In the genomic region with DNA sequence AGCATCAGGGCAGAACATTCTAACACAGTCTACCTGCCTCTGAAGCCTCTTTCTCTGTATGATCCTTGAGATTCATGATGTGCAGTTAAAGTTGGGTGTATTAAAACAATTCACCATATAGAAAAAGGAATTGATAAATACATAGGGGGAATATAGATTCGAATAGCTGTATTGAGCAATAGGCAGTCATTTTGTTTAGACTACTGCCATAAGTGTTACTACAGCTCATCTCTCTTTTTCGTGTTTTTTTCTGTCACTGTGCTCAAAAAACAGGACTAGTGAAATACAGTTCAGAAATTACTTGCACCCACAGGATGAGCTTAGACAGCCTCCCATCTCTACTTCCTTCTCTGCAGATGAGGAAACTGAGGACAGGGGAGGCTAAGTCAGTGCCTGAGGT, we compare ENCODE assay signal across 13 cellular contexts.
DNase-seq lines count a peak whose midpoint lies in the region; TF ChIP-seq lines count a peak whose summit lies in the region.
"Had no signal": no experiment of that assay in that cellular context is flagged by ENCODE, and none has a peak within 500 bp of the region (broad histone marks: within the 10 kb centered on the region; RNA-seq: fewer than 3 reads in every experiment).

No MANE protein-coding gene starts in this region.

- H3K4me1 Mint-ChIP-seq in H9, result peaks cover 19 to 23% of the 10 kb centered on the region in 2 experiments
- H3K4me1 Mint-ChIP-seq in mesothelial cell of epicardium, result peaks cover 54% of the 10 kb centered on the region
- peaks cover 5% of the 10 kb centered on the region for H3K4me1 Mint-ChIP-seq in neural progenitor cell
- H3K4me1 Mint-ChIP-seq: CD4-positive, CD25-positive, alpha-beta regulatory T cell had no signal

- no peak overlapping the region for H3K23ac ChIP-seq in H9 (ENCODE audit: insufficient read length, low read depth, low read length)

- H3K9me3 Mint-ChIP-seq in H9, result no peaks in the 10 kb centered on the region
- no peaks in the 10 kb centered on the region for H3K9me3 Mint-ChIP-seq in mesothelial cell of epicardium
- no peaks in the 10 kb centered on the region for H3K9me3 Mint-ChIP-seq in neural progenitor cell

- H3K27ac Mint-ChIP-seq in H9, result no peak overlapping the region; a peak in 1 of 7 replicates
- H3K27ac Mint-ChIP-seq in mesothelial cell of epicardium, result peak overlapping the region; percentile 96
- no peak overlapping the region for H3K27ac Mint-ChIP-seq in neural progenitor cell
- H3K27ac Mint-ChIP-seq: CD4-positive, CD25-positive, alpha-beta regulatory T cell had no signal

- H3K14ac ChIP-seq in H9 (ENCODE audit: insufficient read depth, low read length), result no peak overlapping the region

- no peaks in the 10 kb centered on the region for H3F3A ChIP-seq in PC-9 (ENCODE audit: insufficient read depth, low read depth)
- H3F3A ChIP-seq in neural progenitor cell (ENCODE audit: low read depth), result no peaks in the 10 kb centered on the region

- no peaks in the 10 kb centered on the region for H3K27me3 ChIP-seq in ACC112 (ENCODE audit: insufficient read depth, low read length)
- no peaks in the 10 kb centered on the region for H3K27me3 ChIP-seq in H9 (ENCODE audit: insufficient read depth, low read length)
- no peaks in the 10 kb centered on the region for H3K27me3 ChIP-seq in PC-9 (ENCODE audit: insufficient read depth, low read depth)
- H3K27me3 ChIP-seq in brain microvascular endothelial cell (replicated peaks), result no peaks in the 10 kb centered on the region
- H3K27me3 ChIP-seq in neural progenitor cell, result no peaks in the 10 kb centered on the region
- H3K27me3 ChIP-seq: BLaER1 treated with 17β-estradiol and CSF1 and Interleukin-3, amounts not matched to agents 10 nM and 100 nM had no signal

- H3K9ac ChIP-seq in H9 (ENCODE audit: extremely low read depth, insufficient read length, low read length) (no peak overlapping the region), neural progenitor cell (no peak overlapping the region)
- H3K9ac ChIP-seq: BLaER1 treated with 17β-estradiol and CSF1 and Interleukin-3, amounts not matched to agents 10 nM and 100 nM; KMS-11 had no signal

- no CpG with 5 or more reads among the region's 2 CpGs for WGBS in H9 (ENCODE audit: extremely low coverage, insufficient read length, low lambda C conversion rate)

- no peak overlapping the region for H2BK12ac ChIP-seq in H9 (ENCODE audit: insufficient read length, low read depth, low read length)

- in situ Hi-C loops in brain microvascular endothelial cell (cut with HindIII; ENCODE audit: low pct_ligation_motif_present, low sequenced_read_pairs), result loop anchor here (25.0 kb wide), 1 partner anchor 155 kb away; no protein-coding TSS in a partner anchor

- no TSS peak for BruUV-seq in PC-9 (replicated peaks; lab: Mats Ljungman, UMichigan)

- H3K4me2 ChIP-seq in H9 (ENCODE audit: insufficient read depth, insufficient read length, low read length), result no peak overlapping the region
- H3K4me2 ChIP-seq in PC-9, result peak overlapping the region; percentile 38
- no peak overlapping the region for H3K4me2 ChIP-seq in neural progenitor cell
- H3K4me2 ChIP-seq: BLaER1 treated with 17β-estradiol and CSF1 and Interleukin-3, amounts not matched to agents 10 nM and 100 nM; KMS-11 had no signal

- H3K36me3 Mint-ChIP-seq in H9 (ENCODE audit: insufficient read depth in 1 of 3, low read depth in 3 of 3) (no peaks in the 10 kb centered on the region), mesothelial cell of epicardium (no peaks in the 10 kb centered on the region), neural progenitor cell (no peaks in the 10 kb centered on the region)
- H3K36me3 Mint-ChIP-seq: CD4-positive, CD25-positive, alpha-beta regulatory T cell had no signal

- CTCF ChIA-PET in PC-9 (lab: Charles Lee), result no interaction called here

- no peak overlapping the region for H2BK15ac ChIP-seq in H9 (ENCODE audit: low read depth, low read length)

- H3T11ph ChIP-seq in H9 (ENCODE audit: low read length), result no peak overlapping the region

- H3K4me1 ChIP-seq in ACC112 (ENCODE audit: control insufficient read depth, insufficient read depth, low read length, unreplicated experiment) (peaks cover 6% of the 10 kb centered on the region), H9 (ENCODE audit: insufficient read depth, low read length) (peaks cover 2% of the 10 kb centered on the region; the same call in 1 of the 2 replicates), PC-9 (replicated peaks; ENCODE audit: insufficient read depth) (peaks cover 13% of the 10 kb centered on the region), neural progenitor cell (peaks cover 6% of the 10 kb centered on the region)

- H2BK5ac ChIP-seq in H9 (ENCODE audit: insufficient read length, low read length), result no peak overlapping the region

- intact Hi-C loops in PC-9 (cut with micrococcal nuclease; ENCODE audit: unreplicated experiment), result loop anchor here (2.0 kb wide), 1 partner anchor 14 kb away; no protein-coding TSS in a partner anchor

- no peak overlapping the region for H3K4ac ChIP-seq in H9 (ENCODE audit: low read depth, low read length)

- no peaks in the 10 kb centered on the region for H3K36me3 ChIP-seq in ACC112 (ENCODE audit: insufficient read depth, low read length)
- no peaks in the 10 kb centered on the region for H3K36me3 ChIP-seq in PC-9 (ENCODE audit: low read depth)
- no peaks in the 10 kb centered on the region for H3K36me3 ChIP-seq in brain microvascular endothelial cell (replicated peaks)
- no peaks in the 10 kb centered on the region for H3K36me3 ChIP-seq in neural progenitor cell
- H3K36me3 ChIP-seq: BLaER1 treated with 17β-estradiol and CSF1 and Interleukin-3, amounts not matched to agents 10 nM and 100 nM had no signal

- no peak overlapping the region for H2BK20ac ChIP-seq in H9 (ENCODE audit: low read depth, low read length, poor library complexity, severe bottlenecking)

- H3K23me2 ChIP-seq in H9 (ENCODE audit: insufficient read length, low read depth, low read length, poor library complexity, severe bottlenecking), result no peaks in the 10 kb centered on the region

- H3K27me3 Mint-ChIP-seq in H9 (ENCODE audit: low read depth), result no peaks in the 10 kb centered on the region
- no peaks in the 10 kb centered on the region for H3K27me3 Mint-ChIP-seq in mesothelial cell of epicardium (ENCODE audit: low read depth)
- H3K27me3 Mint-ChIP-seq in neural progenitor cell (ENCODE audit: insufficient read depth, low read depth), result no peaks in the 10 kb centered on the region
- H3K27me3 Mint-ChIP-seq: CD4-positive, CD25-positive, alpha-beta regulatory T cell had no signal

- no peaks in the 10 kb centered on the region for H3K79me1 ChIP-seq in H9 (ENCODE audit: insufficient read depth, low read depth, low read length, poor library complexity, severe bottlenecking)

- H3K9me3 ChIP-seq in H9 (ENCODE audit: control insufficient read depth, low read depth, low read length) (no peaks in the 10 kb centered on the region), PC-9 (ENCODE audit: insufficient read depth, low read depth) (no peaks in the 10 kb centered on the region), neural progenitor cell (ENCODE audit: low read depth) (no peaks in the 10 kb centered on the region)
- H3K9me3 ChIP-seq: BLaER1 treated with 17β-estradiol and CSF1 and Interleukin-3, amounts not matched to agents 10 nM and 100 nM had no signal

- no peaks in the 10 kb centered on the region; the same call in 1 of the 2 replicates for H3K9me2 ChIP-seq in PC-9 (ENCODE audit: insufficient read depth)

- TF ChIP-seq CTCF in H9 (conservative IDR thresholded peaks at IDR 0.05) (no peak), PC-9 (conservative IDR thresholded peaks at IDR 0.05) (no peak), mesothelial cell of epicardium (IDR thresholded peaks at IDR 0.05; ENCODE audit: unreplicated experiment) (no peak), brain microvascular endothelial cell (IDR thresholded peaks at IDR 0.05; ENCODE audit: low read depth, low read length, missing control alignments) (no peak), neural progenitor cell (IDR thresholded peaks at IDR 0.05) (no peak)

- no peak overlapping the region for H4K8ac ChIP-seq in H9 (replicated peaks; ENCODE audit: insufficient read length, low read depth, low read length)

- POLR2A ChIA-PET in PC-9 (lab: Charles Lee; ENCODE audit: unreplicated experiment), result no interaction called here

- H2BK120ac ChIP-seq in H9 (ENCODE audit: low read depth, low read length, poor library complexity, severe bottlenecking), result no peak overlapping the region

- H3K56ac ChIP-seq in H9 (ENCODE audit: insufficient read length, low read depth, low read length), result no peak overlapping the region

- H3K4me3 Mint-ChIP-seq in H9, result no peak overlapping the region
- no peak overlapping the region for H3K4me3 Mint-ChIP-seq in mesothelial cell of epicardium
- H3K4me3 Mint-ChIP-seq in neural progenitor cell, result no peak overlapping the region
- H3K4me3 Mint-ChIP-seq: CD4-positive, CD25-positive, alpha-beta regulatory T cell had no signal

- H3K18ac ChIP-seq in H9 (ENCODE audit: insufficient read length, low read depth, low read length), result no peak overlapping the region

- H4K20me1 ChIP-seq in H9 (ENCODE audit: control insufficient read depth, insufficient read depth, insufficient read length) (no peaks in the 10 kb centered on the region), PC-9 (ENCODE audit: insufficient read depth) (no peaks in the 10 kb centered on the region), neural progenitor cell (ENCODE audit: low read depth) (no peaks in the 10 kb centered on the region)
- H4K20me1 ChIP-seq: BLaER1 treated with 17β-estradiol and CSF1 and Interleukin-3, amounts not matched to agents 10 nM and 100 nM had no signal

- H3K27ac ChIP-seq in ACC112 (ENCODE audit: low read depth, low read length), result no peak overlapping the region
- no peak overlapping the region for H3K27ac ChIP-seq in H9 (ENCODE audit: insufficient read length, low read depth, low read length)
- no peak overlapping the region for H3K27ac ChIP-seq in PC-9
- H3K27ac ChIP-seq in brain microvascular endothelial cell, result no peak overlapping the region
- H3K27ac ChIP-seq in neural progenitor cell, result no peak overlapping the region
- H3K27ac ChIP-seq: BLaER1 treated with 17β-estradiol and CSF1 and Interleukin-3, amounts not matched to agents 10 nM and 100 nM; KMS-11 had no signal

- DNase-seq in H9, result no peak
- DNase-seq in PC-9, result no peak
- DNase-seq in mesothelial cell of epicardium (ENCODE audit: low spot score in 2 of 2, unreplicated experiment in 2 of 2), result no peak
- no peak for DNase-seq in brain microvascular endothelial cell
- DNase-seq in NCI-H510A treated with DMSO at 0.1 percent for 48 hours (lab: John Stamatoyannopoulos, UW), result no peak
- no peak for DNase-seq in neural progenitor cell (ENCODE audit: low spot score)
- DNase-seq: 8988T; ACHN; CD4-positive, CD25-positive, alpha-beta regulatory T cell; DMS79 had no signal

- H3K79me2 ChIP-seq in ACC112 (ENCODE audit: control insufficient read depth, insufficient read depth, low read length, unreplicated experiment), result no peaks in the 10 kb centered on the region
- no peaks in the 10 kb centered on the region for H3K79me2 ChIP-seq in H9 (ENCODE audit: insufficient read depth, low read length)
- no peaks in the 10 kb centered on the region for H3K79me2 ChIP-seq in PC-9 (ENCODE audit: low read depth)
- H3K79me2 ChIP-seq in neural progenitor cell (ENCODE audit: low read depth), result no peaks in the 10 kb centered on the region

- no peak overlapping the region for H2AK5ac ChIP-seq in H9 (ENCODE audit: insufficient read length, low read length)

- H2AFZ ChIP-seq in ACC112 (ENCODE audit: low read length, unreplicated experiment) (peak overlapping the region; percentile 42), H9 (ENCODE audit: low read length) (peak overlapping the region; percentile 73), PC-9 (no peak overlapping the region), neural progenitor cell (replicated peaks) (no peak overlapping the region)

- H4K5ac ChIP-seq in H9 (ENCODE audit: insufficient read length, low read depth, low read length), result no peak overlapping the region

- no peak overlapping the region for H4K91ac ChIP-seq in H9 (ENCODE audit: insufficient read length, low read depth, low read length)

- no peak overlapping the region for H3K4me3 ChIP-seq in ACC112 (ENCODE audit: low read depth, low read length)
- H3K4me3 ChIP-seq in PC-9, result no peak overlapping the region
- H3K4me3 ChIP-seq in brain microvascular endothelial cell (ENCODE audit: low read depth, low read length), result no peak overlapping the region
- no peak overlapping the region for H3K4me3 ChIP-seq in neural progenitor cell
- H3K4me3 ChIP-seq: BLaER1 treated with 17β-estradiol and CSF1 and Interleukin-3, amounts not matched to agents 10 nM and 100 nM had no signal

Comparison
In these comparisons a context has a peak if more than half of its experiments do, and no peak if none do; other contexts are left out.
1. H2AFZ ChIP-seq: peak in ACC112 (single experiment) and H9 (single experiment); none in PC-9 (single experiment) and neural progenitor cell (single experiment).